In the genomic region with DNA sequence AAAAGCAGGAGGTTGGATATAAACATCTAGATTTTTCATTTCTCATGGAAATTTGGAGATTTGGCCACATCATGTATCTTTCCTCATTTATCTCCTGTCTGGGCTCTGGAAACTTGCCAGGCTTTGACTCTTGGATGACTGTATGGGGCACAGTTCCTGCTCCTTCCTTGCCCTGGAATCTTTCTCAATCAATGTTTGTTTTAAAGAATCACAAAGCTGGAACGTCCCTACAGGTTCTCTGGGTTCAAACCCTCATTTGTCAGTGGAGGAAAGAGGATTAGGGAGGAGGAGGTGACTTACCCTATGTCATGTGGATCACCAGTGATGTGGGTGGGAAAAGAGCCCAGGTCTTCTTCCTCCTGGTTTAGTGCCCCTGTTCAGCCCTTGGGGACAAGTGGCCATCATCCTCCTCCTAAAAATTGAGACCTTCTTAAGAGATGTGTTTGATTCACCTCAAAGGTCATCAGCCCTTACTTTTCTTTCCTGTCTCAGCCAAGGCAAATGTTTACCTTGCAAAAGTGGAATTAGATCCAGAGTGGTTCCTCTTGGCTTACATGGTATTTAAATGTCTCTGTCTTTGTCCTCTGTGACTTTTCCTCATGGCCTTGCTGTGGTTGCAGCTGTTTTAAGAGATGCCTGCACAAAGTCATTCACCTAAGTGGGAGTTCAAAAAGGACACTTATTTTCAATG, we compare ENCODE assay signal across 1 cellular context.
TF ChIP-seq lines count a peak whose summit lies in the region.

No MANE protein-coding gene starts in this region.

TF ChIP-seq in A549, 52 proteins besides CTCF, POLR2A, EP300 and RAD21 (continued from another document):
- TF ChIP-seq, protein P1, sequence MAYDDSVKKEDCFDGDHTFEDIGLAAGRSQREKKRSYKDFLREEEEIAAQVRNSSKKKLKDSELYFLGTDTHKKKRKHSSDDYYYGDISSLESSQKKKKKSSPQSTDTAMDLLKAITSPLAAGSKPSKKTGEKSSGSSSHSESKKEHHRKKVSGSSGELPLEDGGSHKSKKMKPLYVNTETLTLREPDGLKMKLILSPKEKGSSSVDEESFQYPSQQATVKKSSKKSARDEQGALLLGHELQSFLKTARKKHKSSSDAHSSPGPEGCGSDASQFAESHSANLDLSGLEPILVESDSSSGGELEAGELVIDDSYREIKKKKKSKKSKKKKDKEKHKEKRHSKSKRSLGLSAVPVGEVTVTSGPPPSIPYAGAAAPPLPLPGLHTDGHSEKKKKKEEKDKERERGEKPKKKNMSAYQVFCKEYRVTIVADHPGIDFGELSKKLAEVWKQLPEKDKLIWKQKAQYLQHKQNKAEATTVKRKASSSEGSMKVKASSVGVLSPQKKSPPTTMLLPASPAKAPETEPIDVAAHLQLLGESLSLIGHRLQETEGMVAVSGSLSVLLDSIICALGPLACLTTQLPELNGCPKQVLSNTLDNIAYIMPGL (CRISPR knock-in tag; IDR thresholded peaks at IDR 0.05; ENCODE audit: borderline replicate concordance) = no peak
- TF ChIP-seq, protein P2, sequence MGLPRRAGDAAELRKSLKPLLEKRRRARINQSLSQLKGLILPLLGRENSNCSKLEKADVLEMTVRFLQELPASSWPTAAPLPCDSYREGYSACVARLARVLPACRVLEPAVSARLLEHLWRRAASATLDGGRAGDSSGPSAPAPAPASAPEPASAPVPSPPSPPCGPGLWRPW (IDR thresholded peaks at IDR 0.05) = no peak
- TF ChIP-seq ESRRA (IDR thresholded peaks at IDR 0.05; ENCODE audit: borderline replicate concordance, low read length) = no peak
- TF ChIP-seq, protein P3, sequence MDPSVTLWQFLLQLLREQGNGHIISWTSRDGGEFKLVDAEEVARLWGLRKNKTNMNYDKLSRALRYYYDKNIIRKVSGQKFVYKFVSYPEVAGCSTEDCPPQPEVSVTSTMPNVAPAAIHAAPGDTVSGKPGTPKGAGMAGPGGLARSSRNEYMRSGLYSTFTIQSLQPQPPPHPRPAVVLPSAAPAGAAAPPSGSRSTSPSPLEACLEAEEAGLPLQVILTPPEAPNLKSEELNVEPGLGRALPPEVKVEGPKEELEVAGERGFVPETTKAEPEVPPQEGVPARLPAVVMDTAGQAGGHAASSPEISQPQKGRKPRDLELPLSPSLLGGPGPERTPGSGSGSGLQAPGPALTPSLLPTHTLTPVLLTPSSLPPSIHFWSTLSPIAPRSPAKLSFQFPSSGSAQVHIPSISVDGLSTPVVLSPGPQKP (IDR thresholded peaks at IDR 0.05; ENCODE audit: low read depth, low read length) = no peak
- TF ChIP-seq RNF2 (IDR thresholded peaks at IDR 0.05; ENCODE audit: borderline replicate concordance, low read depth) = no peak
- 0 out of 2 replicates have a peak, but pooled peaks have one; percentile 71 for TF ChIP-seq HOXB5 (CRISPR knock-in tag; IDR thresholded peaks at IDR 0.05)
- TF ChIP-seq, protein P4, sequence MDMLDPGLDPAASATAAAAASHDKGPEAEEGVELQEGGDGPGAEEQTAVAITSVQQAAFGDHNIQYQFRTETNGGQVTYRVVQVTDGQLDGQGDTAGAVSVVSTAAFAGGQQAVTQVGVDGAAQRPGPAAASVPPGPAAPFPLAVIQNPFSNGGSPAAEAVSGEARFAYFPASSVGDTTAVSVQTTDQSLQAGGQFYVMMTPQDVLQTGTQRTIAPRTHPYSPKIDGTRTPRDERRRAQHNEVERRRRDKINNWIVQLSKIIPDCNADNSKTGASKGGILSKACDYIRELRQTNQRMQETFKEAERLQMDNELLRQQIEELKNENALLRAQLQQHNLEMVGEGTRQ (IDR thresholded peaks at IDR 0.05) = no peak
- no peak for TF ChIP-seq GATA3 (IDR thresholded peaks at IDR 0.05; ENCODE audit: borderline replicate concordance)
- TF ChIP-seq MAFK (IDR thresholded peaks at IDR 0.05; ENCODE audit: partially characterized antibody) = no peak
- TF ChIP-seq, protein P5, sequence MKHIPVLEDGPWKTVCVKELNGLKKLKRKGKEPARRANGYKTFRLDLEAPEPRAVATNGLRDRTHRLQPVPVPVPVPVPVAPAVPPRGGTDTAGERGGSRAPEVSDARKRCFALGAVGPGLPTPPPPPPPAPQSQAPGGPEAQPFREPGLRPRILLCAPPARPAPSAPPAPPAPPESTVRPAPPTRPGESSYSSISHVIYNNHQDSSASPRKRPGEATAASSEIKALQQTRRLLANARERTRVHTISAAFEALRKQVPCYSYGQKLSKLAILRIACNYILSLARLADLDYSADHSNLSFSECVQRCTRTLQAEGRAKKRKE (CRISPR knock-in tag; IDR thresholded peaks at IDR 0.05; ENCODE audit: low read depth) = no peak
- TF ChIP-seq CEBPB (IDR thresholded peaks at IDR 0.05) = peak in 1 of 2 experiments; percentile 62; a peak in 1 of 4 replicates
- TF ChIP-seq FOSL2 (IDR thresholded peaks at IDR 0.05) = no peak
- 0 out of 2 replicates have a peak, but pooled peaks have one; percentile 13 for TF ChIP-seq FOSL2 (CRISPR knock-in tag; IDR thresholded peaks at IDR 0.05)
- TF ChIP-seq NPAS2 (CRISPR knock-in tag; IDR thresholded peaks at IDR 0.05; ENCODE audit: borderline replicate concordance) = no peak
- TF ChIP-seq, protein P6, sequence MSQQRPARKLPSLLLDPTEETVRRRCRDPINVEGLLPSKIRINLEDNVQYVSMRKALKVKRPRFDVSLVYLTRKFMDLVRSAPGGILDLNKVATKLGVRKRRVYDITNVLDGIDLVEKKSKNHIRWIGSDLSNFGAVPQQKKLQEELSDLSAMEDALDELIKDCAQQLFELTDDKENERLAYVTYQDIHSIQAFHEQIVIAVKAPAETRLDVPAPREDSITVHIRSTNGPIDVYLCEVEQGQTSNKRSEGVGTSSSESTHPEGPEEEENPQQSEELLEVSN (IDR thresholded peaks at IDR 0.05; ENCODE audit: borderline replicate concordance, low read depth) = no peak
TF ChIP-seq in A549: peak in this region for 4.
